1 cellular context compared by ENCODE assay signal in the genomic region with DNA sequence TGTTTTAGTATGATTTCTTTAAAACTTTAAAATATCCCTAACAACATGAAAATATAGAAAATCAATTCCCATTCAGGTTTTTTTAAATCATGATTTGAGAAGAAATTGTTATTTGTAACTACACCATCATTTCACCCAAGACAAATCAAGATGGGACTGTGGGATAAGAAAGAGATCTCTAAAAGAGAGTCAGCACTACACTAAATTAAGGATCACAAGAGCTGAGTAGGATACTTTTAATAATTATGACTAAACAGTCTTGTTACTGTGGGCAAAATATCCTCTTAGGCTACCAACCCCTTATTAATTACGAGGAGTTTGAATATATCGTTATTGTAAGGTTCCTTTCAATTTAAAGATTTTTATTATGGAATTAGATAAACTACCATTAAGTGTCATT.
TF ChIP-seq lines count a peak whose summit lies in the region.

No MANE protein-coding gene starts in this region.

TF ChIP-seq in GM12878, 131 proteins besides CTCF, POLR2A, EP300 and RAD21:
- no peak for TF ChIP-seq HDAC2 (IDR thresholded peaks at IDR 0.05)
- no peak for TF ChIP-seq JUNB (IDR thresholded peaks at IDR 0.05)
- TF ChIP-seq MTA2 (IDR thresholded peaks at IDR 0.05; ENCODE audit: low read depth) = no peak
- TF ChIP-seq CHD2 (IDR thresholded peaks at IDR 0.05; ENCODE audit: borderline replicate concordance, low read depth, low read length) = no peak
- TF ChIP-seq IKZF2 (IDR thresholded peaks at IDR 0.05) = no peak
- no peak for TF ChIP-seq YY1 (IDR thresholded peaks at IDR 0.05; ENCODE audit: low read depth, low read length)
- no peak for TF ChIP-seq RCOR1 (conservative IDR thresholded peaks at IDR 0.05; ENCODE audit: low read depth, low read length)
